In the genomic region with DNA sequence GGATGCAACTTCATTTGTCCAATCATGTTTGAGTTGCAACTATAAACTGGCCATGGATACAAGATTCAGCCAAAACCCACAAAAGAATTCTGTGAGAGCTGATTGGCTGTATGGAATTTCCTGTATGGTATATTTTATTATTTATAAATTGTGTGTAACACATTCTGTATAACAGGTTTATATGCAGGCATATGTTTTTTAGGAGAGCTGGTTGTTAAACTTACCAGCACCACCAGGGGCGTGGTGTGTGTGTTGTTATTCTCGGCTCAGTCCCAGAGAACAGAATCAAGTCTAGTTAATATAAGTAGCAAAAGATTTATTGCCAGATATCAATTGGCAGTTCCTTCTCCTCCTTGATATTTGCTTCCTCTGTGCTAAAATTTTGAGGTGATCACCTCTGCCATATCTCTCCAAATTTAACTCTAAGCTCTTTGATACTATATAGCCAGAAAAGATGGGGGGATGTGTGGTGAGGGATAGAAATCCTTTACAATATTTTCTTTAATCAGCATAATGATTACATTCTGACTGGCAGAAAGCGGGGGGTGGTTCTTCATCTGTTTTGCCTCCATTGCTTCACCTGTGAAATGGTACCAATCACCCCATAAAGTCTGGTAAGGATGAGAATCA, we compare ENCODE assay signal across 1 cellular context.
TF ChIP-seq lines count a peak whose summit lies in the region.

No MANE protein-coding gene starts in this region.

TF ChIP-seq in H1, 55 proteins besides CTCF, POLR2A, EP300 and RAD21:
- no peak for TF ChIP-seq CEBPB (IDR thresholded peaks at IDR 0.05; ENCODE audit: low read depth, low read length)
- no peak for TF ChIP-seq CTBP2 (IDR thresholded peaks at IDR 0.05; ENCODE audit: borderline replicate concordance, insufficient read depth, insufficient read length, low read length)
- TF ChIP-seq, protein P1, sequence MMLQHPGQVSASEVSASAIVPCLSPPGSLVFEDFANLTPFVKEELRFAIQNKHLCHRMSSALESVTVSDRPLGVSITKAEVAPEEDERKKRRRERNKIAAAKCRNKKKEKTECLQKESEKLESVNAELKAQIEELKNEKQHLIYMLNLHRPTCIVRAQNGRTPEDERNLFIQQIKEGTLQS (IDR thresholded peaks at IDR 0.05; ENCODE audit: insufficient read depth, low read depth, low read length), result no peak
- no peak for TF ChIP-seq CBX5 (IDR thresholded peaks at IDR 0.05; ENCODE audit: low read depth, low read length)
- TF ChIP-seq TBP (IDR thresholded peaks at IDR 0.05; ENCODE audit: low read depth, low read length), result no peak
- TF ChIP-seq TEAD4 (IDR thresholded peaks at IDR 0.05; ENCODE audit: low read depth, low read length), result no peak
